Comparison of ENCODE assay signal across 12 cellular contexts in genomic region chr7:77428777-77429231, GRCh38. TPM values are rescaled to one million over a fixed set of nuclear protein-coding genes. Genes with fewer than 3 reads are reported as not detected.
A peak's percentile ranks its signal among the peaks of the same experiment; 100 is the strongest.
DNase-seq lines count a peak whose midpoint lies in the region; ATAC-seq, FAIRE-seq and TF ChIP-seq lines count a peak whose summit lies in the region.
"Had no signal": no experiment of that assay in that cellular context is flagged by ENCODE, and none has a peak within 500 bp of the region (broad histone marks: within the 10 kb centered on the region; RNA-seq: fewer than 3 reads in every experiment).

No MANE protein-coding gene starts in this region.

- DNase-seq in GM19239 (ENCODE audit: insufficient read length, low spot score) (no peak), activated B cell treated with CpG ODN at 0.5 μM for 24 hours (no peak), right lobe of liver (no peak), G401 (ENCODE audit: low spot score) (no peak)
- DNase-seq in activated CD8-positive, alpha-beta memory T cell treated with anti-CD3 and anti-CD28 coated beads, Interleukin-2, amount 50 U/mL, for 48 hours, result no peak
- DNase-seq: NCI-H1694 treated with DMSO at 0.1 percent for 48 hours; stimulated activated naive B cell treated with anti-CD40 and anti-IgM and Interleukin-4, amounts not matched to agents 10 μg/mL and 1 μg/mL and 100 μg/mL, for 72 hours had no signal

- H3K36me3 Mint-ChIP-seq in activated B cell treated with CpG ODN at 0.5 μM for 24 hours (ENCODE audit: low read depth), result no peaks in the 10 kb centered on the region
- H3K36me3 Mint-ChIP-seq: stimulated activated naive B cell treated with anti-CD40 and anti-IgM and Interleukin-4, amounts not matched to agents 10 μg/mL and 1 μg/mL and 100 μg/mL, for 72 hours; WTC11 had no signal

- POLR2A ChIA-PET in activated B cell treated with CpG ODN at 0.5 μM for 24 hours (lab: Charles Lee), result interaction anchor here (1.4 to 5.8 kb wide), 3 partner anchors 9 to 107 kb away, joined by 3 to 93 read pairs (median 5); partner anchors contain the start of gene GSAP

- H3K4me1 ChIP-seq in right lobe of liver, result no peaks in the 10 kb centered on the region

- no peaks in the 10 kb centered on the region for H3K9me3 Mint-ChIP-seq in activated B cell treated with CpG ODN at 0.5 μM for 24 hours
- H3K9me3 Mint-ChIP-seq: CD8-positive, alpha-beta memory T cell; stimulated activated naive B cell treated with anti-CD40 and anti-IgM and Interleukin-4, amounts not matched to agents 10 μg/mL and 1 μg/mL and 100 μg/mL, for 72 hours; WTC11 had no signal

- peak overlapping the region; percentile 6 for H3K27ac Mint-ChIP-seq in activated B cell treated with CpG ODN at 0.5 μM for 24 hours
- H3K27ac Mint-ChIP-seq: WTC11 had no signal

- no peaks in the 10 kb centered on the region for H3K9me3 ChIP-seq in right lobe of liver

- no peak overlapping the region for H3K4me3 Mint-ChIP-seq in activated B cell treated with CpG ODN at 0.5 μM for 24 hours
- H3K4me3 Mint-ChIP-seq: stimulated activated naive B cell treated with anti-CD40 and anti-IgM and Interleukin-4, amounts not matched to agents 10 μg/mL and 1 μg/mL and 100 μg/mL, for 72 hours; WTC11 had no signal

- TF ChIP-seq CTCF in activated B cell treated with CpG ODN at 0.5 μM for 24 hours (IDR thresholded peaks at IDR 0.05), result no peak
- TF ChIP-seq CTCF in right lobe of liver (IDR thresholded peaks at IDR 0.05), result no peak

- CTCF ChIA-PET in activated B cell treated with CpG ODN at 0.5 μM for 24 hours (lab: Charles Lee), result no interaction called here

- H3K27ac ChIP-seq in right lobe of liver, result peak overlapping the region in 1 of 3 donors; percentile 52

- peaks cover 35% of the 10 kb centered on the region for H3K4me1 Mint-ChIP-seq in activated B cell treated with CpG ODN at 0.5 μM for 24 hours

- TF ChIP-seq POLR2A in right lobe of liver (IDR thresholded peaks at IDR 0.05), result no peak

- no peak overlapping the region for H3K4me3 ChIP-seq in right lobe of liver

- in situ Hi-C loops in G401 (cut with HindIII; ENCODE audit: low sequenced_read_pairs), result no loop called here

- H3K36me3 ChIP-seq in right lobe of liver, result no peaks in the 10 kb centered on the region

- H3K27me3 ChIP-seq in right lobe of liver, result no peaks in the 10 kb centered on the region

- H3K27me3 Mint-ChIP-seq in activated B cell treated with CpG ODN at 0.5 μM for 24 hours, result no peaks in the 10 kb centered on the region
- H3K27me3 Mint-ChIP-seq: stimulated activated naive B cell treated with anti-CD40 and anti-IgM and Interleukin-4, amounts not matched to agents 10 μg/mL and 1 μg/mL and 100 μg/mL, for 72 hours had no signal

- peak; percentile 40 for ATAC-seq in activated B cell treated with CpG ODN at 0.5 μM for 24 hours (ENCODE audit: low read depth)
- peak; percentile 54 to 67 (median 64) for ATAC-seq in right lobe of liver
- no peak for ATAC-seq in HG02852 (IDR thresholded peaks at IDR 0.05; ENCODE audit: unreplicated experiment)
- no peak for ATAC-seq in GM19463 (IDR thresholded peaks at IDR 0.05; ENCODE audit: unreplicated experiment)
- ATAC-seq: stimulated activated naive B cell treated with anti-CD40 and anti-IgM and Interleukin-4, amounts not matched to agents 10 μg/mL and 1 μg/mL and 100 μg/mL, for 72 hours had no signal

- FAIRE-seq in A204.1 (lab: Jason Lieb, UNC), result peak; percentile 96
- peak; percentile 11 for FAIRE-seq in GM19239 (lab: Jason Lieb, UNC)

- WGBS in right lobe of liver (ENCODE audit: insufficient coverage, low coverage, low lambda C conversion rate, missing lambda C conversion rate), result 73% methylated on average over 5 of the region's 10 CpGs

- intact Hi-C loops in activated B cell treated with CpG ODN at 0.5 μM for 24 hours (cut with micrococcal nuclease) (loop anchor here (5.0 kb wide), 3 partner anchors 33 to 223 kb away; no protein-coding TSS in a partner anchor), right lobe of liver (cut with DNase I) (no loop called here)

RNA-seq across cellular contexts. Expression of gene GSAP, which starts 12.7 kb away (rescaled TPM):
- total RNA-seq in activated B cell treated with CpG ODN at 0.5 μM for 24 hours, result 73.9 and 91.2 TPM in 2 replicates
- total RNA-seq in right lobe of liver, result 10 to 100 TPM; 14.1 to 34.6 (median 26.5) TPM
- not detected in 2 replicates for total RNA-seq in G401 (2014; rRNA removed; shearing (Covaris generic))

Comparison
In these comparisons a context has a peak if more than half of its experiments do, and no peak if none do; other contexts are left out.
1. ATAC-seq: peak in activated B cell treated with CpG ODN at 0.5 μM for 24 hours (single experiment) and right lobe of liver (4 of 4); none in HG02852 (single experiment) and GM19463 (single experiment).
2. RNA of gene GSAP, which starts 12.7 kb away (total RNA-seq): 73.9 to 91.2 TPM in activated B cell treated with CpG ODN at 0.5 μM for 24 hours and 14.1 to 34.6 TPM in right lobe of liver; not detected in G401; every median in the first group is over 10 times any median in the second.